Comparison of ENCODE assay signal across 1 cellular context in genomic region chr17:75343007-75343406, GRCh38.
TF ChIP-seq lines count a peak whose summit lies in the region.

No MANE protein-coding gene starts in this region.

TF ChIP-seq in K562, 482 proteins besides CTCF, POLR2A, EP300 and RAD21 (continued from another document):
- TF ChIP-seq EP400 (IDR thresholded peaks at IDR 0.05) (no peak), ZBTB49 (CRISPR knock-in tag; IDR thresholded peaks at IDR 0.05; ENCODE audit: borderline replicate concordance) (no peak), EWSR1 (IDR thresholded peaks at IDR 0.05; ENCODE audit: borderline replicate concordance, low read depth, partially characterized antibody) (no peak)
